1 cellular context compared by ENCODE assay signal in the genomic region with DNA sequence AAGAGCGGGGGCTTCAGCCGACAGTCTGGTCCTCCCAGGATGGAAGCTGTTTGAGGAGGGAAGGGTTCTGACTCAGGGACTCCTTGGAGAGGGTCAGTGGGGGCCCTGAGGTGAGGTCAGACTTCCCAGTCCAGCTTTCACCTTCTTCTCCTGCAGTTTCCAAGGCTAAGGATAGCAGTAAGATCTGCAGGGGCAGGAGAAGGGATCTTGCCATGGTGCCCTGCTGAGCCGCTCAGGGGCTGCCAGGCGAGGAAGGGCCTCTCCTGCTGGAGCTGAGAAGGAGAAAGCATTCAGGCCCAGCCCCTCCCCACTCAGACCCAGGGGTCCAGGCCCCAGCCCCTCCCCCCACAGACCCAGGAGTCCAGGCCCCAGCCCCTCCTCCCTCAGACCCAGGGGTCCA.
TF ChIP-seq lines count a peak whose summit lies in the region.

No MANE protein-coding gene starts in this region.

TF ChIP-seq in A549, 52 proteins besides CTCF, POLR2A, EP300 and RAD21 (continued from another document):
- TF ChIP-seq, protein P1, sequence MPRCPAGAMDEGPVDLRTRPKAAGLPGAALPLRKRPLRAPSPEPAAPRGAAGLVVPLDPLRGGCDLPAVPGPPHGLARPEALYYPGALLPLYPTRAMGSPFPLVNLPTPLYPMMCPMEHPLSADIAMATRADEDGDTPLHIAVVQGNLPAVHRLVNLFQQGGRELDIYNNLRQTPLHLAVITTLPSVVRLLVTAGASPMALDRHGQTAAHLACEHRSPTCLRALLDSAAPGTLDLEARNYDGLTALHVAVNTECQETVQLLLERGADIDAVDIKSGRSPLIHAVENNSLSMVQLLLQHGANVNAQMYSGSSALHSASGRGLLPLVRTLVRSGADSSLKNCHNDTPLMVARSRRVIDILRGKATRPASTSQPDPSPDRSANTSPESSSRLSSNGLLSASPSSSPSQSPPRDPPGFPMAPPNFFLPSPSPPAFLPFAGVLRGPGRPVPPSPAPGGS (IDR thresholded peaks at IDR 0.05), result no peak
